Comparison of ENCODE assay signal across 20 cellular contexts in the genomic region with DNA sequence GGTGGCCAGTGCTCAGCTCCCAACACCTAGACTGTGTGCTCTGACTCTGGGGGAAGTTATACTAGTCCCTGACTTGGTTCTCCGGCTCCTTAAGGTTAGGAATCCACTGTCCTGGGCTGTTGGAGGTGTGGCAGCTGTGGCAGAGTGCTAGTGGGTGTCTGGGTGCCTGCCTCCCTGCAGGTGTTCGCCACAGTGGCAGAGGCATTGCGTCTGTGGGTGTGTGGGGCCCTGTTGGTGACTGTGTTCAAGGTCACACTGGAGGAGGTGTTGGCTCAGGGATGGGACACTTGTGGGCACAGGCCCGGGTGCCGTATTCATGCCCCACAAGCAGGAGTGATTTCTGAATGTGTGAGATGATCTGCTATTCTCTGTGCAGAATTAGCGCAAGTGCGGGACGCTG.
DNase-seq lines count a peak whose midpoint lies in the region; ATAC-seq and TF ChIP-seq lines count a peak whose summit lies in the region.
"Had no signal": no experiment of that assay in that cellular context is flagged by ENCODE, and none has a peak within 500 bp of the region (broad histone marks: within the 10 kb centered on the region; RNA-seq: fewer than 3 reads in every experiment).

No MANE protein-coding gene starts in this region.

- H3K4me3 Mint-ChIP-seq in activated naive CD8-positive, alpha-beta T cell = no peak overlapping the region
- H3K4me3 Mint-ChIP-seq in activated naive CD8-positive, alpha-beta T cell treated with anti-CD3 and anti-CD28 coated beads for 36 hours = no peak overlapping the region
- no peak overlapping the region for H3K4me3 Mint-ChIP-seq in activated T-helper 1 cell treated with anti-CD3 and anti-CD28 coated beads, Interleukin-12 subunit alpha, Interleukin-12 subunit beta, Interleukin-2, Interleukin-4 antibody, amounts not matched to agents 30 ng/mL and 10 ng/mL and 1 ng/mL, durations not matched to agents 14 hours and 24 hours and 36 hours
- H3K4me3 Mint-ChIP-seq in stimulated activated effector memory CD8-positive, alpha-beta T cell treated with anti-CD3 and anti-CD28 coated beads, Interleukin-12 subunit alpha, Interleukin-12 subunit beta, amount 100 ng/mL, for 72 hours = peak overlapping the region; percentile 35
- H3K4me3 Mint-ChIP-seq in stimulated activated memory B cell treated with anti-CD40 and anti-IgM and Interleukin-4, amounts not matched to agents 10 μg/mL and 1 μg/mL and 100 μg/mL, for 72 hours = no peak overlapping the region
- no peak overlapping the region for H3K4me3 Mint-ChIP-seq in stimulated activated naive B cell treated with anti-CD40 and anti-IgM and Interleukin-4, amounts not matched to agents 10 μg/mL and 1 μg/mL and 100 μg/mL, for 72 hours

- no peaks in the 10 kb centered on the region for H3K9me3 Mint-ChIP-seq in activated naive CD8-positive, alpha-beta T cell (ENCODE audit: low read depth)
- H3K9me3 Mint-ChIP-seq in activated naive CD8-positive, alpha-beta T cell treated with anti-CD3 and anti-CD28 coated beads for 36 hours = no peaks in the 10 kb centered on the region
- H3K9me3 Mint-ChIP-seq in activated T-helper 1 cell treated with anti-CD3 and anti-CD28 coated beads, Interleukin-12 subunit alpha, Interleukin-12 subunit beta, Interleukin-2, Interleukin-4 antibody, amounts not matched to agents 30 ng/mL and 10 ng/mL and 1 ng/mL, durations not matched to agents 14 hours and 24 hours and 36 hours = no peaks in the 10 kb centered on the region
- no peaks in the 10 kb centered on the region for H3K9me3 Mint-ChIP-seq in stimulated activated effector memory CD8-positive, alpha-beta T cell treated with anti-CD3 and anti-CD28 coated beads, Interleukin-12 subunit alpha, Interleukin-12 subunit beta, amount 100 ng/mL, for 72 hours
- no peaks in the 10 kb centered on the region for H3K9me3 Mint-ChIP-seq in stimulated activated memory B cell treated with anti-CD40 and anti-IgM and Interleukin-4, amounts not matched to agents 10 μg/mL and 1 μg/mL and 100 μg/mL, for 72 hours
- H3K9me3 Mint-ChIP-seq in stimulated activated naive B cell treated with anti-CD40 and anti-IgM and Interleukin-4, amounts not matched to agents 10 μg/mL and 1 μg/mL and 100 μg/mL, for 72 hours = no peaks in the 10 kb centered on the region

- H3K27ac Mint-ChIP-seq in activated naive CD8-positive, alpha-beta T cell = peak overlapping the region; percentile 34
- no peak overlapping the region for H3K27ac Mint-ChIP-seq in activated naive CD8-positive, alpha-beta T cell treated with anti-CD3 and anti-CD28 coated beads for 36 hours
- H3K27ac Mint-ChIP-seq in activated T-helper 1 cell treated with anti-CD3 and anti-CD28 coated beads, Interleukin-12 subunit alpha, Interleukin-12 subunit beta, Interleukin-2, Interleukin-4 antibody, amounts not matched to agents 30 ng/mL and 10 ng/mL and 1 ng/mL, durations not matched to agents 14 hours and 24 hours and 36 hours = peak overlapping the region; percentile 58
- peak overlapping the region; percentile 40 for H3K27ac Mint-ChIP-seq in stimulated activated effector memory CD8-positive, alpha-beta T cell treated with anti-CD3 and anti-CD28 coated beads, Interleukin-12 subunit alpha, Interleukin-12 subunit beta, amount 100 ng/mL, for 72 hours
- H3K27ac Mint-ChIP-seq in stimulated activated memory B cell treated with anti-CD40 and anti-IgM and Interleukin-4, amounts not matched to agents 10 μg/mL and 1 μg/mL and 100 μg/mL, for 72 hours = no peak overlapping the region
- no peak overlapping the region for H3K27ac Mint-ChIP-seq in stimulated activated naive B cell treated with anti-CD40 and anti-IgM and Interleukin-4, amounts not matched to agents 10 μg/mL and 1 μg/mL and 100 μg/mL, for 72 hours

- TF ChIP-seq CTCF in esophagus muscularis mucosa (IDR thresholded peaks at IDR 0.05) = no peak

- no peak for DNase-seq in activated naive CD8-positive, alpha-beta T cell treated with anti-CD3 and anti-CD28 coated beads for 36 hours
- DNase-seq in activated T-helper 1 cell treated with anti-CD3 and anti-CD28 coated beads, Interleukin-12 subunit alpha, Interleukin-12 subunit beta, Interleukin-2, Interleukin-4 antibody, amounts not matched to agents 30 ng/mL and 10 ng/mL and 1 ng/mL, durations not matched to agents 14 hours and 24 hours and 36 hours (ENCODE audit: low spot score) = no peak
- DNase-seq in esophagus muscularis mucosa (ENCODE audit: extremely low spot score) = peak; percentile 39
- peak in 1 of 2 donors; percentile 48 for DNase-seq in stimulated activated effector memory CD8-positive, alpha-beta T cell treated with anti-CD3 and anti-CD28 coated beads, Interleukin-12 subunit alpha, Interleukin-12 subunit beta, amount 100 ng/mL, for 72 hours (ENCODE audit: low spot score in 2 of 2)
- DNase-seq in stimulated activated naive B cell treated with anti-CD40 and anti-IgM and Interleukin-4, amounts not matched to agents 10 μg/mL and 1 μg/mL and 100 μg/mL, for 72 hours = no peak
- DNase-seq: DMS153, GM23248, H7, MG63, NCI-H1694, NCI-H2029 treated with DMSO at 0.1 percent for 48 hours, NCI-H446 treated with DMSO at 0.1 percent for 48 hours, NCI-H526 treated with DMSO at 0.1 percent for 48 hours, Right ventricle myocardium superior, RPMI8226 had no signal

- intact Hi-C loops in activated T-helper 1 cell treated with anti-CD3 and anti-CD28 coated beads, Interleukin-12 subunit alpha, Interleukin-12 subunit beta, Interleukin-2, Interleukin-4 antibody, amounts not matched to agents 30 ng/mL and 10 ng/mL and 1 ng/mL, durations not matched to agents 14 hours and 24 hours and 36 hours (cut with micrococcal nuclease) = no loop called here
- intact Hi-C loops in esophagus muscularis mucosa (cut with DNase I) = no loop called here

- no peaks in the 10 kb centered on the region for H3K27me3 Mint-ChIP-seq in activated naive CD8-positive, alpha-beta T cell
- peaks cover 5% of the 10 kb centered on the region for H3K27me3 Mint-ChIP-seq in activated naive CD8-positive, alpha-beta T cell treated with anti-CD3 and anti-CD28 coated beads for 36 hours
- H3K27me3 Mint-ChIP-seq in activated T-helper 1 cell treated with anti-CD3 and anti-CD28 coated beads, Interleukin-12 subunit alpha, Interleukin-12 subunit beta, Interleukin-2, Interleukin-4 antibody, amounts not matched to agents 30 ng/mL and 10 ng/mL and 1 ng/mL, durations not matched to agents 14 hours and 24 hours and 36 hours (ENCODE audit: insufficient read depth) = no peaks in the 10 kb centered on the region
- H3K27me3 Mint-ChIP-seq in stimulated activated memory B cell treated with anti-CD40 and anti-IgM and Interleukin-4, amounts not matched to agents 10 μg/mL and 1 μg/mL and 100 μg/mL, for 72 hours = no peaks in the 10 kb centered on the region
- no peaks in the 10 kb centered on the region for H3K27me3 Mint-ChIP-seq in stimulated activated naive B cell treated with anti-CD40 and anti-IgM and Interleukin-4, amounts not matched to agents 10 μg/mL and 1 μg/mL and 100 μg/mL, for 72 hours

- no peaks in the 10 kb centered on the region for H3K36me3 Mint-ChIP-seq in activated naive CD8-positive, alpha-beta T cell
- no peaks in the 10 kb centered on the region for H3K36me3 Mint-ChIP-seq in activated naive CD8-positive, alpha-beta T cell treated with anti-CD3 and anti-CD28 coated beads for 36 hours
- H3K36me3 Mint-ChIP-seq in activated T-helper 1 cell treated with anti-CD3 and anti-CD28 coated beads, Interleukin-12 subunit alpha, Interleukin-12 subunit beta, Interleukin-2, Interleukin-4 antibody, amounts not matched to agents 30 ng/mL and 10 ng/mL and 1 ng/mL, durations not matched to agents 14 hours and 24 hours and 36 hours (ENCODE audit: low read depth) = no peaks in the 10 kb centered on the region
- H3K36me3 Mint-ChIP-seq in stimulated activated effector memory CD8-positive, alpha-beta T cell treated with anti-CD3 and anti-CD28 coated beads, Interleukin-12 subunit alpha, Interleukin-12 subunit beta, amount 100 ng/mL, for 72 hours = no peaks in the 10 kb centered on the region
- H3K36me3 Mint-ChIP-seq in stimulated activated memory B cell treated with anti-CD40 and anti-IgM and Interleukin-4, amounts not matched to agents 10 μg/mL and 1 μg/mL and 100 μg/mL, for 72 hours = no peaks in the 10 kb centered on the region
- H3K36me3 Mint-ChIP-seq in stimulated activated naive B cell treated with anti-CD40 and anti-IgM and Interleukin-4, amounts not matched to agents 10 μg/mL and 1 μg/mL and 100 μg/mL, for 72 hours = no peaks in the 10 kb centered on the region

- no peak overlapping the region for H3K27ac ChIP-seq in esophagus muscularis mucosa (replicated peaks in 1 of 4)
- H3K27ac ChIP-seq: GM23248, SJSA1 had no signal

- H3K27me3 ChIP-seq in esophagus muscularis mucosa = peaks cover 0 to 10% (median 0%) of the 10 kb centered on the region in 4 donors
- H3K27me3 ChIP-seq: MG63, SJSA1 had no signal

- H3K36me3 ChIP-seq in esophagus muscularis mucosa = no peaks in the 10 kb centered on the region
- H3K36me3 ChIP-seq: MG63, SJSA1 had no signal

- WGBS in esophagus muscularis mucosa = 83% methylated on average over 8 of the region's 8 CpGs

- H3K4me1 ChIP-seq in esophagus muscularis mucosa = no peaks in the 10 kb centered on the region
- H3K4me1 ChIP-seq: SJSA1 had no signal

- no peak for TF ChIP-seq EP300 in esophagus muscularis mucosa (IDR thresholded peaks at IDR 0.05)

- no peaks in the 10 kb centered on the region for H3K9me3 ChIP-seq in esophagus muscularis mucosa
- H3K9me3 ChIP-seq: MG63, SJSA1 had no signal

- ATAC-seq in stimulated activated effector memory CD8-positive, alpha-beta T cell treated with anti-CD3 and anti-CD28 coated beads, Interleukin-12 subunit alpha, Interleukin-12 subunit beta, amount 100 ng/mL, for 72 hours = peak; percentile 81
- ATAC-seq in stimulated activated memory B cell treated with anti-CD40 and anti-IgM and Interleukin-4, amounts not matched to agents 10 μg/mL and 1 μg/mL and 100 μg/mL, for 72 hours = no peak
- ATAC-seq in GM18519 (IDR thresholded peaks at IDR 0.05; ENCODE audit: low FRiP score, unreplicated experiment) = no peak
- no peak for ATAC-seq in stimulated activated naive B cell treated with anti-CD40 and anti-IgM and Interleukin-4, amounts not matched to agents 10 μg/mL and 1 μg/mL and 100 μg/mL, for 72 hours (replicated peaks)
- ATAC-seq: K562 had no signal

- no peak for TF ChIP-seq POLR2A in esophagus muscularis mucosa (IDR thresholded peaks at IDR 0.05; ENCODE audit: low read depth)

- H3K4me1 Mint-ChIP-seq in activated naive CD8-positive, alpha-beta T cell (ENCODE audit: low read depth) = peaks cover 35% of the 10 kb centered on the region
- peaks cover 52% of the 10 kb centered on the region for H3K4me1 Mint-ChIP-seq in activated naive CD8-positive, alpha-beta T cell treated with anti-CD3 and anti-CD28 coated beads for 36 hours
- peaks cover 54% of the 10 kb centered on the region for H3K4me1 Mint-ChIP-seq in activated T-helper 1 cell treated with anti-CD3 and anti-CD28 coated beads, Interleukin-12 subunit alpha, Interleukin-12 subunit beta, Interleukin-2, Interleukin-4 antibody, amounts not matched to agents 30 ng/mL and 10 ng/mL and 1 ng/mL, durations not matched to agents 14 hours and 24 hours and 36 hours (ENCODE audit: low read depth)
- peaks cover 50% of the 10 kb centered on the region for H3K4me1 Mint-ChIP-seq in stimulated activated effector memory CD8-positive, alpha-beta T cell treated with anti-CD3 and anti-CD28 coated beads, Interleukin-12 subunit alpha, Interleukin-12 subunit beta, amount 100 ng/mL, for 72 hours
- peaks cover 13% of the 10 kb centered on the region for H3K4me1 Mint-ChIP-seq in stimulated activated memory B cell treated with anti-CD40 and anti-IgM and Interleukin-4, amounts not matched to agents 10 μg/mL and 1 μg/mL and 100 μg/mL, for 72 hours
- peaks cover 10% of the 10 kb centered on the region in 2 donors for H3K4me1 Mint-ChIP-seq in stimulated activated naive B cell treated with anti-CD40 and anti-IgM and Interleukin-4, amounts not matched to agents 10 μg/mL and 1 μg/mL and 100 μg/mL, for 72 hours

- no peak overlapping the region for H3K4me3 ChIP-seq in esophagus muscularis mucosa
- H3K4me3 ChIP-seq: GM23248, K562, MG63, SJSA1 had no signal

Comparison
In these comparisons a context has a peak if more than half of its experiments do, and no peak if none do; other contexts are left out.
1. H3K27ac Mint-ChIP-seq: peak in activated naive CD8-positive, alpha-beta T cell (single experiment), activated T-helper 1 cell treated with anti-CD3 and anti-CD28 coated beads, Interleukin-12 subunit alpha, Interleukin-12 subunit beta, Interleukin-2, Interleukin-4 antibody, amounts not matched to agents 30 ng/mL and 10 ng/mL and 1 ng/mL, durations not matched to agents 14 hours and 24 hours and 36 hours (single experiment) and stimulated activated effector memory CD8-positive, alpha-beta T cell treated with anti-CD3 and anti-CD28 coated beads, Interleukin-12 subunit alpha, Interleukin-12 subunit beta, amount 100 ng/mL, for 72 hours (single experiment); none in activated naive CD8-positive, alpha-beta T cell treated with anti-CD3 and anti-CD28 coated beads for 36 hours (single experiment), stimulated activated memory B cell treated with anti-CD40 and anti-IgM and Interleukin-4, amounts not matched to agents 10 μg/mL and 1 μg/mL and 100 μg/mL, for 72 hours (single experiment) and stimulated activated naive B cell treated with anti-CD40 and anti-IgM and Interleukin-4, amounts not matched to agents 10 μg/mL and 1 μg/mL and 100 μg/mL, for 72 hours (single experiment).